Comparison of ENCODE assay signal across 11 cellular contexts in the genomic region with DNA sequence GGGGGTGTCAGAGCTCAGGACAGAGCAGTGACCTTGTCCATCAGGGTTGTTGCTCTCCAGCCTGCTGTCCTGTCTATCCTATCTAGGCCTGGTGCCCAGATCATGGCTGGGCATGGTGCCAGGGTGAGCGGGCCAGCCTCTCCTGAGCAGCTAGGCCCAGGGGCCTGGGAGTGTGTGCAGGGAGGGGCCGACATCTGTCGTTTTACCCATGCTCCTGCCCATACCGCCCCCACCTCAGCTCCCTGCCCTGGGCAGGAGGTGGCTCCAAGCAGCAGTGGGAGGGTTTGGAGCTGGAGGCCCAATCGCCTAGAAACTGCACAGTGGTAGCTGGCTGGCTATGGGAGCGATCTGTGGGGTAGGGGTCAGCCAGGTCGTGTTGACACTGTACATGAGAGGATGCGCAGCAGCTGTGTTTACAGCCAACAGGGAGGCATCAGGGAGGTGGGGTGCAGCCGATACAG. TPM values are rescaled to one million over a fixed set of nuclear protein-coding genes. Genes with fewer than 3 reads are reported as not detected.
DNase-seq lines count a peak whose midpoint lies in the region; ATAC-seq, FAIRE-seq and TF ChIP-seq lines count a peak whose summit lies in the region.
"Had no signal": no experiment of that assay in that cellular context is flagged by ENCODE, and none has a peak within 500 bp of the region (broad histone marks: within the 10 kb centered on the region; RNA-seq: fewer than 3 reads in every experiment).

No MANE protein-coding gene starts in this region.

- ATAC-seq in pancreas (peak; percentile 88 to 94 (median 94)), omental fat pad (ENCODE audit: low FRiP score) (no peak), HG02852 (IDR thresholded peaks at IDR 0.05; ENCODE audit: unreplicated experiment) (no peak), HG03378 (IDR thresholded peaks at IDR 0.05; ENCODE audit: unreplicated experiment) (no peak), GM21576 (IDR thresholded peaks at IDR 0.05; ENCODE audit: unreplicated experiment) (no peak)

- WGBS in pancreas, 2 donors = 11 to 21% methylated on average over 9 of the region's 9 CpGs

- TF ChIP-seq CTCF in pancreas (IDR thresholded peaks at IDR 0.05) (no peak), omental fat pad (IDR thresholded peaks at IDR 0.05) (no peak)

- H3K9me3 ChIP-seq in pancreas = no peaks in the 10 kb centered on the region
- H3K9me3 ChIP-seq: tibial artery had no signal

- H3K4me1 ChIP-seq in pancreas = peaks cover 0 to 9% (median 8%) of the 10 kb centered on the region in 3 donors

- intact Hi-C loops in pancreas (cut with DNase I) = no loop called here

- FAIRE-seq in pancreas (lab: Jason Lieb, UNC) = no peak

- no peak overlapping the region for H3K4me3 ChIP-seq in pancreas
- H3K4me3 ChIP-seq: tibial artery had no signal

- peak; percentile 81 for DNase-seq in DMS79 (lab: John Stamatoyannopoulos, UW)
- peak; percentile 99 for DNase-seq in NCI-H2196 treated with DMSO at 0.1 percent for 48 hours (lab: John Stamatoyannopoulos, UW; ENCODE audit: unreplicated experiment)
- peak; percentile 28 to 37 for DNase-seq in dermis microvascular lymphatic vessel endothelial cell (ENCODE audit: low read depth in 2 of 2)
- peak; percentile 95 to 99 (median 98) for DNase-seq in pancreas
- no peak for DNase-seq in omental fat pad (ENCODE audit: low spot score)
- DNase-seq: DND-41, tibial artery had no signal

- no peaks in the 10 kb centered on the region for H3K27me3 ChIP-seq in pancreas

- no peaks in the 10 kb centered on the region for H3K36me3 ChIP-seq in pancreas
- H3K36me3 ChIP-seq: tibial artery had no signal

- peak overlapping the region; percentile 35 to 83 (median 79) for H3K27ac ChIP-seq in pancreas
- H3K27ac ChIP-seq: tibial artery had no signal

RNA-seq across cellular contexts. Expression of gene INSRR, which starts 6.5 kb away (rescaled TPM):
- total RNA-seq in dermis microvascular lymphatic vessel endothelial cell (not detected in 2 replicates), pancreas (under 1 TPM; 0.03 to 0.47 (median 0.09) TPM), omental fat pad (under 1 TPM in 3 of 4 donors, not detected in 1; 0.06 to 0.12 (median 0.09) TPM)
- under 1 TPM; 0.94 to 0.99 TPM for polyA plus RNA-seq in pancreas
- total RNA-seq: pulmonary artery endothelial cell had no signal

RNA-seq across cellular contexts. Expression of gene NTRK1, which starts 8.2 kb away (rescaled TPM):
- total RNA-seq in dermis microvascular lymphatic vessel endothelial cell (not detected in 2 replicates), pancreas (under 1 TPM; 0.20 to 0.79 (median 0.35) TPM), omental fat pad (1 to 10 TPM; 1.3 to 6.3 (median 1.6) TPM)
- 1 to 10 TPM in 1 of 2 donors, under 1 TPM in 1; 0.99 to 1.1 TPM for polyA plus RNA-seq in pancreas

RNA-seq across cellular contexts. Expression of gene SH2D2A, which starts 35.8 kb away (rescaled TPM):
- total RNA-seq in dermis microvascular lymphatic vessel endothelial cell = 0.13 TPM in 1 of 2 replicates, not detected in the other
- 1 to 10 TPM in 2 of 6 donors, under 1 TPM in 4; 0.16 to 1.5 (median 0.71) TPM for total RNA-seq in pancreas
- polyA plus RNA-seq in pancreas = 1 to 10 TPM in 1 of 2 donors, under 1 TPM in 1; 0.40 to 1.3 TPM
- 1 to 10 TPM; 2.2 to 6.5 (median 3.7) TPM for total RNA-seq in omental fat pad

RNA-seq across cellular contexts. Expression of gene PEAR1, which starts 41.1 kb away (rescaled TPM):
- 10.9 and 25.2 TPM in 2 replicates for total RNA-seq in dermis microvascular lymphatic vessel endothelial cell
- 1 to 10 TPM; 1.7 to 5.6 (median 2.8) TPM for total RNA-seq in pancreas
- 1 to 10 TPM; 6.6 to 7.1 TPM for polyA plus RNA-seq in pancreas
- total RNA-seq in omental fat pad = 10 to 100 TPM in 2 of 4 donors, 1 to 10 TPM in 2; 5.4 to 29.5 (median 9.0) TPM

Comparison
In these comparisons a context has a peak if more than half of its experiments do, and no peak if none do; other contexts are left out.
1. ATAC-seq: peak in pancreas (4 of 4); none in omental fat pad (single experiment), HG02852 (single experiment), HG03378 (single experiment) and GM21576 (single experiment).